8 cellular contexts compared by ENCODE assay signal in the genomic region with DNA sequence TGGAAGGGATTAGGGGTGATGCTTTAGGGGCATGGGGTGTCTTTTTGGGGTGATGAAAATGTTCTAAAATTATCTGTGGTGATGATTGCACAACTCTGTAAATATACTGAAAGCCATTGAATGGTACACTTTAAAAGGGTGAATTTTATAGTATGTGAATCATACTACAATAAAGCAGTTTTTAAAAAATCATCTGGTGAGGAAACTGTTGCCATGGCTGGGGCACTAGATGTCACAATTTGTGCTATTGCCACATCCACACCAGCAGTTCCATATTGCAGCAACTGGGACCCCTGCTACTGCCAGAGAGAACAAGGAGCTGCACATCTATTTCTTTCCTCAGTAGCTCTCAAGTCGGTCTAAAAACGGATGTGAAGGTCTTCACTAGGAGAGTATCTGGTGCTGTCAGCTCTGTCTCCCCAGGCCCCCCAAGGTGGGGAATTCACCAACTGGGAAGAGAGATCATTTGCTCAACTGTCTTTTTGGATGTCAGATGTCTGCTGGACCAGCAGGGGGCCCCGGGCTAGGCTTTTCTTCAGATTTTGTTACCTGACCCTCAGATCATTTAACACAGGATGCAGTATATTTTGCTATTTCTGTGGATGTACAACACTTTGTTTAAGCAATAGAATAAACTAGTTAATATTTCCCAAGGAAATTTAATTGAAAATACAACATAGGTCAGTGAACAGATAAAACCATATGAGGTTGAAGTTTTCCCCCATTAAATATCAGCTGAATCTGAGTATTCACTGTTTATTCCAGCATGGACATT. TPM values are rescaled to one million over a fixed set of nuclear protein-coding genes. Genes with fewer than 3 reads are reported as not detected.
DNase-seq lines count a peak whose midpoint lies in the region; ATAC-seq and TF ChIP-seq lines count a peak whose summit lies in the region.

No MANE protein-coding gene starts in this region.

- H3K4me2 ChIP-seq in mammary epithelial cell (ENCODE audit: insufficient read depth, low read depth, low read length) = no peak overlapping the region

- no peak overlapping the region for H2AFZ ChIP-seq in mammary epithelial cell (ENCODE audit: low read depth, low read length)

- peak; percentile 62 for TF ChIP-seq CTCF in GM12873 (IDR thresholded peaks at IDR 0.05; ENCODE audit: insufficient read depth, low read depth, low read length, missing control alignments)
- peak; percentile 57 to 60 for TF ChIP-seq CTCF in mammary epithelial cell (conservative IDR thresholded peaks at IDR 0.05 in 1 of 2, IDR thresholded peaks at IDR 0.05 in 1 of 2; ENCODE audit: extremely low read depth in 1 of 2, insufficient read depth in 1 of 2, low read depth in 1 of 2, low read length in 2 of 2)
- peak; percentile 41 for TF ChIP-seq CTCF in osteocyte (IDR thresholded peaks at IDR 0.05)

- no peaks in the 10 kb centered on the region for H3K27me3 ChIP-seq in mammary epithelial cell (ENCODE audit: insufficient read depth, low read length)

- in situ Hi-C loops in mammary epithelial cell (cut with MboI; ENCODE audit: low sequenced_read_pairs in 2 of 2) = no loop called here

- peaks cover 14% of the 10 kb centered on the region for H3K9me3 Mint-ChIP-seq in osteocyte (ENCODE audit: unreplicated experiment)

- H3K79me2 ChIP-seq in mammary epithelial cell (ENCODE audit: insufficient read depth, low read length) = no peaks in the 10 kb centered on the region

- ATAC-seq in GM19328 (IDR thresholded peaks at IDR 0.05; ENCODE audit: unreplicated experiment) = no peak
- ATAC-seq in GM21526 (IDR thresholded peaks at IDR 0.05; ENCODE audit: low FRiP score, unreplicated experiment) = no peak

- H3K4me1 ChIP-seq in mammary epithelial cell (ENCODE audit: insufficient read depth, low read length) = peaks cover 10% of the 10 kb centered on the region

- H3K9ac ChIP-seq in mammary epithelial cell (ENCODE audit: insufficient read depth, low read length) = no peak overlapping the region

- no peaks in the 10 kb centered on the region for H3K9me3 ChIP-seq in mammary epithelial cell (replicated peaks; ENCODE audit: insufficient read depth, low read length)

- intact Hi-C loops in mammary epithelial cell (cut with micrococcal nuclease) = loop anchor here (1.0 to 5.0 kb wide), 3 partner anchors 70 to 381 kb away; no protein-coding TSS in a partner anchor

- 0% methylated on average over 3 of the region's 3 CpGs for WGBS in mammary epithelial cell (ENCODE audit: low coverage, missing lambda C conversion rate)

- CTCF ChIA-PET in mammary epithelial cell (lab: Charles Lee; ENCODE audit: low non-redundant PET) = interaction anchor here (0.7 kb wide), 1 partner anchor 154 kb away, joined by 3 read pairs; no protein-coding TSS in a partner anchor

- no peak overlapping the region for H3K27ac Mint-ChIP-seq in osteocyte (ENCODE audit: unreplicated experiment)

- H3K4me3 Mint-ChIP-seq in osteocyte (ENCODE audit: unreplicated experiment) = no peak overlapping the region

- H3K4me1 Mint-ChIP-seq in osteocyte (ENCODE audit: unreplicated experiment) = no peaks in the 10 kb centered on the region

- BruUV-seq in mammary epithelial cell (replicated peaks; lab: Mats Ljungman, UMichigan) = no TSS peak

- H4K20me1 ChIP-seq in mammary epithelial cell (ENCODE audit: insufficient read depth, low read length) = no peaks in the 10 kb centered on the region

- H3K4me3 ChIP-seq in mammary epithelial cell (replicated peaks in 1 of 3; ENCODE audit: insufficient read depth in 1 of 3, low read depth in 2 of 3, low read length in 3 of 3) = no peak overlapping the region

- dilution Hi-C loops in mammary epithelial cell (cut with HindIII; ENCODE audit: low sequenced_read_pairs) = no loop called here

- H3K36me3 ChIP-seq in mammary epithelial cell (ENCODE audit: insufficient read depth, low read length) = no peaks in the 10 kb centered on the region

- no peaks in the 10 kb centered on the region for H3K27me3 Mint-ChIP-seq in osteocyte (ENCODE audit: unreplicated experiment)

- no peaks in the 10 kb centered on the region for H3K36me3 Mint-ChIP-seq in osteocyte (ENCODE audit: unreplicated experiment)

- no peak overlapping the region for H3K27ac ChIP-seq in mammary epithelial cell (ENCODE audit: insufficient read depth, low read depth, low read length)

- DNase-seq in 8988T = peak; percentile 37
- DNase-seq in SHP77 treated with DMSO at 0.1 percent for 48 hours (lab: John Stamatoyannopoulos, UW) = peak; percentile 14
- DNase-seq in mammary epithelial cell = peak; percentile 56
- DNase-seq in osteocyte (ENCODE audit: extremely low spot score, unreplicated experiment) = no peak
- no peak for DNase-seq in NCI-H146 (lab: John Stamatoyannopoulos, UW)

RNA-seq across cellular contexts. Expression of gene CMYA5, which starts 13.2 kb away (rescaled TPM):
- total RNA-seq in mammary epithelial cell (1 to 10 TPM in 1 of 2 donors, under 1 TPM in 1; 0.61 to 9.2 TPM), osteocyte (0.16 and 0.39 TPM in 2 replicates)
- polyA plus RNA-seq in mammary epithelial cell = 0.41 TPM
- not detected for polyA minus RNA-seq in mammary epithelial cell

Comparison
In these comparisons a context has a peak if more than half of its experiments do, and no peak if none do; other contexts are left out.
1. DNase-seq: peak in 8988T (single experiment), SHP77 treated with DMSO at 0.1 percent for 48 hours (single experiment) and mammary epithelial cell (single experiment); none in osteocyte (single experiment) and NCI-H146 (single experiment).
2. Peak in every context shown above with its lines, with median percentiles within 50 percentile points of each other: CTCF ChIP-seq.